In genomic region chr11:65779919-65780769, GRCh38 we compare ENCODE assay signal across 8 cellular contexts. TPM values are rescaled to one million over a fixed set of nuclear protein-coding genes. Genes with fewer than 3 reads are reported as not detected.
DNase-seq lines count a peak whose midpoint lies in the region; ATAC-seq and TF ChIP-seq lines count a peak whose summit lies in the region.

No MANE protein-coding gene starts in this region.

- POLR2A ChIA-PET in Panc1 (lab: Charles Lee): interaction anchor here (0.5 to 0.6 kb wide), 2 partner anchors 191 to 835 kb away, joined by 4 to 9 read pairs; no protein-coding TSS in a partner anchor
- POLR2A ChIA-PET in naive thymus-derived CD4-positive, alpha-beta T cell (lab: Charles Lee): interaction anchor here (0.9 to 2.2 kb wide), 7 partner anchors 10 to 281 kb away, joined by 3 to 15 read pairs (median 3); partner anchors contain the start of genes MALAT1 and MUS81

- peak; percentile 100 for TF ChIP-seq CTCF in Panc1 (IDR thresholded peaks at IDR 0.05)

- H3K27ac ChIP-seq in Panc1 (ENCODE audit: low read length): peak overlapping the region; percentile 85
- H3K27ac ChIP-seq in naive thymus-derived CD4-positive, alpha-beta T cell (ENCODE audit: low read depth, low read length): peak overlapping the region; percentile 75

- DNase-seq in C1 segment of cervical spinal cord (lab: John Stamatoyannopoulos, UW) (peak in 12 of 14 donors; percentile 26 to 78 (median 50)), GM19240 (ENCODE audit: insufficient read length, low spot score) (peak; percentile 79), Panc1 (ENCODE audit: low read depth, low spot score) (peak; percentile 38), activated T-helper 1 cell treated with Interleukin-2 at 50 U/mL for 16 hours (ENCODE audit: low read depth) (peak; percentile 59), fibroblast of gingiva (ENCODE audit: low read depth) (peak; percentile 75)
- DNase-seq in naive thymus-derived CD4-positive, alpha-beta T cell: peak; percentile 55 to 90 (median 72)
- peak; percentile 88 to 93 for DNase-seq in stimulated activated effector memory CD8-positive, alpha-beta T cell treated with anti-CD3 and anti-CD28 coated beads, Interleukin-12 subunit alpha, Interleukin-12 subunit beta, amount 100 ng/mL, for 72 hours (ENCODE audit: low spot score in 2 of 2)

- peaks cover 10% of the 10 kb centered on the region for H3K4me1 ChIP-seq in Panc1 (ENCODE audit: control insufficient read depth, insufficient read depth, low read length)
- H3K4me1 ChIP-seq in naive thymus-derived CD4-positive, alpha-beta T cell (ENCODE audit: control insufficient read depth in 2 of 2, insufficient read depth in 2 of 2, low read length in 2 of 2): peaks cover 7 to 11% of the 10 kb centered on the region in 2 donors

- H3K9me3 ChIP-seq in Panc1 (ENCODE audit: control insufficient read depth, insufficient read depth, low read depth, low read length): no peaks in the 10 kb centered on the region
- H3K9me3 ChIP-seq in naive thymus-derived CD4-positive, alpha-beta T cell (ENCODE audit: control insufficient read depth in 2 of 3, low read length in 3 of 3): no peaks in the 10 kb centered on the region

- peaks cover 6 to 21% (median 15%) of the 10 kb centered on the region in 7 donors for H3K4me1 Mint-ChIP-seq in naive thymus-derived CD4-positive, alpha-beta T cell
- H3K4me1 Mint-ChIP-seq in stimulated activated effector memory CD8-positive, alpha-beta T cell treated with anti-CD3 and anti-CD28 coated beads, Interleukin-12 subunit alpha, Interleukin-12 subunit beta, amount 100 ng/mL, for 72 hours: peaks cover 42% of the 10 kb centered on the region

- H3K36me3 ChIP-seq in Panc1 (ENCODE audit: control insufficient read depth, insufficient read depth, low read length): peaks cover 3% of the 10 kb centered on the region; the same call in 1 of the 2 replicates
- peaks cover 0 to 28% (median 0%) of the 10 kb centered on the region in 3 experiments for H3K36me3 ChIP-seq in naive thymus-derived CD4-positive, alpha-beta T cell (ENCODE audit: control insufficient read depth in 2 of 3, insufficient read depth in 3 of 3, low read length in 3 of 3)

- peak overlapping the region; percentile 77 to 91 (median 86) for H3K4me3 Mint-ChIP-seq in naive thymus-derived CD4-positive, alpha-beta T cell
- H3K4me3 Mint-ChIP-seq in stimulated activated effector memory CD8-positive, alpha-beta T cell treated with anti-CD3 and anti-CD28 coated beads, Interleukin-12 subunit alpha, Interleukin-12 subunit beta, amount 100 ng/mL, for 72 hours: peak overlapping the region; percentile 85

- CTCF ChIA-PET in Panc1 (lab: Charles Lee): interaction anchor here (0.6 to 2.3 kb wide), 16 partner anchors 9 to 214 kb away, joined by 3 to 24 read pairs (median 5); partner anchors contain the start of genes KAT5 and RNASEH2C
- CTCF ChIA-PET in naive thymus-derived CD4-positive, alpha-beta T cell (lab: Charles Lee): interaction anchor here (0.7 to 4.4 kb wide), 15 partner anchors 8 to 145 kb away, joined by 3 to 22 read pairs (median 3); partner anchors contain the start of genes CTSW and KAT5

- peak overlapping the region in 7 of 9 donors; percentile 39 to 88 (median 73) for H3K27ac Mint-ChIP-seq in naive thymus-derived CD4-positive, alpha-beta T cell
- peak overlapping the region; percentile 93 for H3K27ac Mint-ChIP-seq in stimulated activated effector memory CD8-positive, alpha-beta T cell treated with anti-CD3 and anti-CD28 coated beads, Interleukin-12 subunit alpha, Interleukin-12 subunit beta, amount 100 ng/mL, for 72 hours

- in situ Hi-C loops in Panc1 (cut with HindIII; ENCODE audit: low pct_unique_long_range_greater_than_20kb, low sequenced_read_pairs): no loop called here

- H3K9me3 Mint-ChIP-seq in naive thymus-derived CD4-positive, alpha-beta T cell: no peaks in the 10 kb centered on the region
- H3K9me3 Mint-ChIP-seq in stimulated activated effector memory CD8-positive, alpha-beta T cell treated with anti-CD3 and anti-CD28 coated beads, Interleukin-12 subunit alpha, Interleukin-12 subunit beta, amount 100 ng/mL, for 72 hours: no peaks in the 10 kb centered on the region

- ATAC-seq in HG03571 (IDR thresholded peaks at IDR 0.05; ENCODE audit: unreplicated experiment) (peak; percentile 53), Panc1 (peak; percentile 85)
- ATAC-seq in naive thymus-derived CD4-positive, alpha-beta T cell: peak; percentile 84
- peak; percentile 83 for ATAC-seq in stimulated activated effector memory CD8-positive, alpha-beta T cell treated with anti-CD3 and anti-CD28 coated beads, Interleukin-12 subunit alpha, Interleukin-12 subunit beta, amount 100 ng/mL, for 72 hours

- H3K4me3 ChIP-seq in Panc1 (ENCODE audit: low read depth in 2 of 2, low read length in 2 of 2): peak overlapping the region; percentile 83 to 88
- H3K4me3 ChIP-seq in naive thymus-derived CD4-positive, alpha-beta T cell (ENCODE audit: low read length): peak overlapping the region; percentile 74

- no peaks in the 10 kb centered on the region for H3K36me3 Mint-ChIP-seq in naive thymus-derived CD4-positive, alpha-beta T cell
- peaks cover 21% of the 10 kb centered on the region for H3K36me3 Mint-ChIP-seq in stimulated activated effector memory CD8-positive, alpha-beta T cell treated with anti-CD3 and anti-CD28 coated beads, Interleukin-12 subunit alpha, Interleukin-12 subunit beta, amount 100 ng/mL, for 72 hours

- intact Hi-C loops in Panc1 (cut with micrococcal nuclease; ENCODE audit: unreplicated experiment): loop anchor here (5.0 kb wide), 1 partner anchor 37 kb away; no protein-coding TSS in a partner anchor
- intact Hi-C loops in naive thymus-derived CD4-positive, alpha-beta T cell (cut with micrococcal nuclease): loop anchor here (1.0 to 2.0 kb wide), 4 partner anchors 38 to 209 kb away; partner anchors contain the start of genes CFL1 (in 1 of the 2) and KAT5 (in 1 of the 2)

- BruUV-seq in Panc1 (replicated peaks; lab: Mats Ljungman, UMichigan): no TSS peak

- H3K27me3 Mint-ChIP-seq in naive thymus-derived CD4-positive, alpha-beta T cell: peaks cover 0 to 17% (median 2%) of the 10 kb centered on the region in 5 donors

- no peaks in the 10 kb centered on the region for H3K27me3 ChIP-seq in Panc1 (ENCODE audit: control insufficient read depth, insufficient read depth, low read length)
- no peaks in the 10 kb centered on the region for H3K27me3 ChIP-seq in naive thymus-derived CD4-positive, alpha-beta T cell (ENCODE audit: control insufficient read depth in 2 of 2, insufficient read depth in 2 of 2, low read length in 2 of 2)

RNA-seq across cellular contexts. Expression of gene AP5B1, which starts 0.6 kb away (rescaled TPM):
- 35.0 TPM for total RNA-seq in Panc1 (2021; ENCODE audit: unreplicated experiment)
- 22.7 TPM for polyA plus RNA-seq in Panc1 (2012; ENCODE audit: insufficient read length)
- total RNA-seq in naive thymus-derived CD4-positive, alpha-beta T cell: 10 to 100 TPM; 21.5 to 31.0 (median 23.5) TPM
- 10 to 100 TPM in 1 of 2 donors, 1 to 10 TPM in 1; 8.8 to 19.2 TPM for polyA plus RNA-seq in naive thymus-derived CD4-positive, alpha-beta T cell

RNA-seq across cellular contexts. Expression of gene OVOL1, which starts 6.7 kb away (rescaled TPM):
- 0.23 TPM for total RNA-seq in Panc1 (2021; ENCODE audit: unreplicated experiment)
- polyA plus RNA-seq in Panc1 (2012; ENCODE audit: insufficient read length): not detected
- total RNA-seq in naive thymus-derived CD4-positive, alpha-beta T cell: not detected
- not detected for polyA plus RNA-seq in naive thymus-derived CD4-positive, alpha-beta T cell

RNA-seq across cellular contexts. Expression of gene SNX32, which starts 53.6 kb away (rescaled TPM):
- not detected for total RNA-seq in Panc1 (2021; ENCODE audit: unreplicated experiment)
- polyA plus RNA-seq in Panc1 (2012; ENCODE audit: insufficient read length): 0.47 TPM
- 1 to 10 TPM in 3 of 5 experiments, under 1 TPM in 2; 0.81 to 2.0 (median 1.1) TPM for total RNA-seq in naive thymus-derived CD4-positive, alpha-beta T cell
- under 1 TPM; 0.38 to 0.60 TPM for polyA plus RNA-seq in naive thymus-derived CD4-positive, alpha-beta T cell

RNA-seq across cellular contexts. Expression of gene RNASEH2C, which starts 59.5 kb away (rescaled TPM):
- 107 TPM for total RNA-seq in Panc1 (2021; ENCODE audit: unreplicated experiment)
- 133 TPM for polyA plus RNA-seq in Panc1 (2012; ENCODE audit: insufficient read length)
- total RNA-seq in naive thymus-derived CD4-positive, alpha-beta T cell: 10 to 100 TPM; 41.8 to 94.0 (median 82.0) TPM
- 10 to 100 TPM; 40.2 to 80.3 TPM for polyA plus RNA-seq in naive thymus-derived CD4-positive, alpha-beta T cell

Comparison
In these comparisons a context has a peak if more than half of its experiments do, and no peak if none do; other contexts are left out.
1. Peak in every context shown above with its lines: DNase-seq, ATAC-seq, H3K4me3 ChIP-seq and H3K27ac ChIP-seq.
2. DNase-seq: peak in every context shown above with its lines; median percentile 90 in stimulated activated effector memory CD8-positive, alpha-beta T cell treated with anti-CD3 and anti-CD28 coated beads, Interleukin-12 subunit alpha, Interleukin-12 subunit beta, amount 100 ng/mL, for 72 hours; 79 in GM19240; 75 in fibroblast of gingiva; 72 in naive thymus-derived CD4-positive, alpha-beta T cell; 59 in activated T-helper 1 cell treated with Interleukin-2 at 50 U/mL for 16 hours; 50 in C1 segment of cervical spinal cord; 38 in Panc1.